In genomic region chr12:13864081-13864673, GRCh38 we compare ENCODE assay signal across 8 cellular contexts.
DNase-seq lines count a peak whose midpoint lies in the region; ATAC-seq lines count a peak whose summit lies in the region.

No MANE protein-coding gene starts in this region.

- ATAC-seq in GM19351 (IDR thresholded peaks at IDR 0.05; ENCODE audit: unreplicated experiment) (peak; percentile 98), HG03432 (IDR thresholded peaks at IDR 0.05; ENCODE audit: unreplicated experiment) (peak; percentile 95), esophagus mucosa (peak; percentile 67)
- peak; percentile 36 for ATAC-seq in stimulated activated naive CD8-positive, alpha-beta T cell treated with anti-CD3 and anti-CD28 coated beads, Interleukin-15, Interleukin-2, amounts not matched to agents 100 U/mL and 50 U/mL, for 24 hours

- DNase-seq in CD1c-positive myeloid dendritic cell (ENCODE audit: extremely low spot score), result peak; percentile 54
- peak; percentile 66 for DNase-seq in NCI-H446 treated with DMSO at 0.1 percent for 48 hours (lab: John Stamatoyannopoulos, UW)
- peak; percentile 24 to 32 for DNase-seq in activated CD4-positive, alpha-beta T cell treated with anti-CD3 and anti-CD28 coated beads, Interleukin-2, amount 50 U/mL, for 4 hours
- peak; percentile 75 for DNase-seq in myocyte (ENCODE audit: low read depth)
- DNase-seq in stimulated activated naive CD8-positive, alpha-beta T cell treated with anti-CD3 and anti-CD28 coated beads, Interleukin-15, Interleukin-2, amounts not matched to agents 100 U/mL and 50 U/mL, for 24 hours, result peak; percentile 69

Comparison
In these comparisons a context has a peak if more than half of its experiments do, and no peak if none do; other contexts are left out.
1. Peak in every context shown above with its lines: DNase-seq and ATAC-seq.
2. ATAC-seq: peak in every context shown above with its lines; median percentile 98 in GM19351; 95 in HG03432; 67 in esophagus mucosa; 36 in stimulated activated naive CD8-positive, alpha-beta T cell treated with anti-CD3 and anti-CD28 coated beads, Interleukin-15, Interleukin-2, amounts not matched to agents 100 U/mL and 50 U/mL, for 24 hours.